9 cellular contexts compared by ENCODE assay signal in the genomic region with DNA sequence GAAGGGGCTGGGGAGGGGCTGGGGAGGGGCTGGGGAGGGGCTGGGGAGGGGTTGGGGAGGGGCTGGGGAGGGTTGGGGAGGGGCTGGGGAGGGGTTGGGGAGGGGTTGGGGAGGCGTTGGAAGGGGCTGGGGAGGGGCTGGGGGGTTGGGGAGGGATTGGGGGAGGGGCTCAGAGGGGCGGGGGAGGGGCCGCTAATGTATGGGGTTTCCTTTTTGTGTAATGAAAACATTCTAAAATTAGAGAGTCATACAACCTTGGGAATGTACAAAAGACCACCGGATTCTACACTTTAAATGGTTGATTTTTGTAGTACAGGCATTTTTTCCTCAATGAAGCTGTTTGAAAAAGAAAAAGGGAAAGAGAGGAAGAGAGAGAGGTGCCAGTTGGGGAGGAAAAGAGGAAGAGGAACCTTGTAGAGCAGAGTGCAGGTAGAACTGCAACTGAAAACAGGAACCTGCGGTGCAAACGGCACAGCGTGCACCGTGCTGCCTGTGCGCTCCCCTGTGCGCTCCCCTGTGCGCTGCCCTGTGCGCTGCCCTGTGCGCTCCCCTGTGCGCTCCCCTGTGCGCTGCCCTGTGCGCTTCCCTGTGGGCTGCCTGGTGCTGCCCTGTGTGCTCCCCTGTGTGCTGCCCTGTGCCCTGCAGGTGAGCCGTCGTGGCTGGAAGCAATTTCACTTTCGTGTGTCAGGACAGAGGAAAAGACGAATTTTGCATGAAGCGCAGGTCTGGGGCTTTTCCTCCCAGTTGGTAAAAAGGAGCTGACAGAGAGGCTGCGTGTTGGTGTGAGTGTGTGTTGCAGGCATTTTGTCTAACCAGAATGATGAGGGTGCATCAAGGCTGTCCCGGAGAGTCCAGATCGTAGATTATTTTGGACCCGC. TPM values are rescaled to one million over a fixed set of nuclear protein-coding genes. Genes with fewer than 3 reads are reported as not detected.
DNase-seq lines count a peak whose midpoint lies in the region; ATAC-seq, FAIRE-seq and TF ChIP-seq lines count a peak whose summit lies in the region.
"Had no signal": no experiment of that assay in that cellular context is flagged by ENCODE, and none has a peak within 500 bp of the region (broad histone marks: within the 10 kb centered on the region; RNA-seq: fewer than 3 reads in every experiment).

No MANE protein-coding gene starts in this region.

- intact Hi-C loops in kidney (cut with DNase I), result no loop called here

- TF ChIP-seq CTCF in kidney (IDR thresholded peaks at IDR 0.05; ENCODE audit: borderline replicate concordance, extremely low read depth, insufficient read depth), result no peak

- H3K27ac ChIP-seq in kidney (ENCODE audit: low read depth in 2 of 2, low read length in 2 of 2), result no peak overlapping the region
- H3K27ac ChIP-seq: cardiac muscle cell had no signal

- peaks cover 0 to 3% of the 10 kb centered on the region in 2 donors for H3K4me1 ChIP-seq in kidney (ENCODE audit: control insufficient read depth in 1 of 2, insufficient read depth in 1 of 2, low read depth in 1 of 2, low read length in 2 of 2)

- no peaks in the 10 kb centered on the region for H3K9me3 ChIP-seq in kidney (ENCODE audit: control insufficient read depth in 1 of 2, low read length in 2 of 2)

- DNase-seq in GM12891 (ENCODE audit: insufficient read length, low spot score) (peak; percentile 82), H7 (peak; percentile 84), RPMI8226 (peak; percentile 92), kidney (peak; percentile 62), NCI-H187 (lab: John Stamatoyannopoulos, UW) (no peak), EL (no peak)
- no peak for DNase-seq in stimulated activated CD4-positive, alpha-beta T cell treated with anti-CD3 and anti-CD28 coated beads, Interleukin-4, amount 100 ng/mL, for 24 hours

- FAIRE-seq in GM12891 (lab: Jason Lieb, UNC), result no peak
- no peak for FAIRE-seq in kidney (lab: Jason Lieb, UNC)

- H3K9ac ChIP-seq in kidney (ENCODE audit: low read length in 2 of 2), result no peak overlapping the region

- H3K4me3 ChIP-seq in H7 (ENCODE audit: insufficient read depth, low read depth, low read length), result peak overlapping the region; percentile 46
- no peak overlapping the region for H3K4me3 ChIP-seq in kidney (ENCODE audit: low read length in 2 of 2)
- H3K4me3 ChIP-seq: cardiac muscle cell had no signal

- H3K27me3 ChIP-seq in H7 (ENCODE audit: control insufficient read depth, insufficient read depth, low read length), result peaks cover 11% of the 10 kb centered on the region

- ATAC-seq in GM18519 (IDR thresholded peaks at IDR 0.05; ENCODE audit: low FRiP score, unreplicated experiment), result no peak

- TF ChIP-seq POLR2A in GM12891 (IDR thresholded peaks at IDR 0.05; ENCODE audit: low read depth, low read length), result no peak

- H3K36me3 ChIP-seq in H7 (replicated peaks; ENCODE audit: control insufficient read depth, insufficient read depth, low read length) (no peaks in the 10 kb centered on the region), kidney (ENCODE audit: control insufficient read depth in 1 of 2, insufficient read depth in 2 of 2, low read length in 2 of 2) (no peaks in the 10 kb centered on the region)
- H3K36me3 ChIP-seq: cardiac muscle cell had no signal

TF ChIP-seq in GM12891, 5 proteins besides CTCF, POLR2A, EP300 and RAD21:
- TF ChIP-seq PAX5 (IDR thresholded peaks at IDR 0.05; ENCODE audit: insufficient read depth, low read length, severe bottlenecking), result no peak
- no peak for TF ChIP-seq TAF1 (IDR thresholded peaks at IDR 0.05; ENCODE audit: low read depth, low read length)
- no peak for TF ChIP-seq POLR2AphosphoS5 (IDR thresholded peaks at IDR 0.05; ENCODE audit: low read depth, low read length)
- no peak; the same call in 1 of the 2 replicates for TF ChIP-seq POU2F2 (IDR thresholded peaks at IDR 0.05; ENCODE audit: low read depth, low read length)
- TF ChIP-seq SPI1 (IDR thresholded peaks at IDR 0.05; ENCODE audit: low read depth, low read length), result peak; percentile 98
TF ChIP-seq in GM12891: peak in this region for 1.

RNA-seq across cellular contexts. Expression of a gene that starts 40.8 kb away (rescaled TPM):
- polyA plus RNA-seq in GM12891 (2012; ENCODE audit: low read depth, missing spikeins), result 6.0 TPM
- 26.6 and 32.0 TPM in 2 replicates for total RNA-seq in H7 (2014; rRNA removed; shearing (Covaris generic))
- total RNA-seq in kidney, result 61.5 TPM
- polyA plus RNA-seq in kidney (ENCODE audit: insufficient read depth, low read depth, low replicate concordance), result 107 TPM

Comparison
In these comparisons a context has a peak if more than half of its experiments do, and no peak if none do; other contexts are left out.
1. DNase-seq: peak in GM12891 (single experiment), H7 (single experiment), RPMI8226 (single experiment) and kidney (single experiment); none in NCI-H187 (0 of 2), stimulated activated CD4-positive, alpha-beta T cell treated with anti-CD3 and anti-CD28 coated beads, Interleukin-4, amount 100 ng/mL, for 24 hours (single experiment) and EL (single experiment).